In genomic region chr5:16160706-16161105, GRCh38 we compare ENCODE assay signal across 8 cellular contexts. TPM values are rescaled to one million over a fixed set of nuclear protein-coding genes. Genes with fewer than 3 reads are reported as not detected.
A peak's percentile ranks its signal among the peaks of the same experiment; 100 is the strongest.
DNase-seq lines count a peak whose midpoint lies in the region; ATAC-seq and TF ChIP-seq lines count a peak whose summit lies in the region.

No MANE protein-coding gene starts in this region.

- intact Hi-C loops in CD4-positive, alpha-beta T cell (cut with DNase I, micrococcal nuclease): loop anchor here (5.0 kb wide), 1 partner anchor 297 kb away; no protein-coding TSS in a partner anchor

- no peak for DNase-seq in CD4-positive, alpha-beta T cell
- DNase-seq in NCI-H1694 treated with DMSO at 0.1 percent for 48 hours (lab: John Stamatoyannopoulos, UW) (peak; percentile 83), SW480 (ENCODE audit: low spot score) (peak; percentile 80), germinal center (ENCODE audit: low spot score) (peak; percentile 14), putamen (ENCODE audit: low spot score) (peak; percentile 32)

- no peaks in the 10 kb centered on the region for H3K4me1 Mint-ChIP-seq in CD4-positive, alpha-beta T cell (ENCODE audit: low read depth)
- H3K4me1 Mint-ChIP-seq in stimulated activated memory B cell treated with anti-CD40 and anti-IgM and Interleukin-4, amounts not matched to agents 10 μg/mL and 1 μg/mL and 100 μg/mL, for 72 hours: no peaks in the 10 kb centered on the region

- peak; percentile 52 for TF ChIP-seq CTCF in CD4-positive, alpha-beta T cell (IDR thresholded peaks at IDR 0.05)

- CTCF ChIA-PET in CD4-positive, alpha-beta T cell (lab: Charles Lee): interaction anchor here (1.0 to 1.1 kb wide), 2 partner anchors 13 to 80 kb away, joined by 3 read pairs; no protein-coding TSS in a partner anchor

- H3K27me3 Mint-ChIP-seq in CD4-positive, alpha-beta T cell: peaks cover 5% of the 10 kb centered on the region
- no peaks in the 10 kb centered on the region for H3K27me3 Mint-ChIP-seq in stimulated activated memory B cell treated with anti-CD40 and anti-IgM and Interleukin-4, amounts not matched to agents 10 μg/mL and 1 μg/mL and 100 μg/mL, for 72 hours

- no peaks in the 10 kb centered on the region for H3K9me3 Mint-ChIP-seq in CD4-positive, alpha-beta T cell
- peaks cover 2% of the 10 kb centered on the region for H3K9me3 Mint-ChIP-seq in stimulated activated memory B cell treated with anti-CD40 and anti-IgM and Interleukin-4, amounts not matched to agents 10 μg/mL and 1 μg/mL and 100 μg/mL, for 72 hours

- no peak overlapping the region for H3K4me3 Mint-ChIP-seq in CD4-positive, alpha-beta T cell
- H3K4me3 Mint-ChIP-seq in stimulated activated memory B cell treated with anti-CD40 and anti-IgM and Interleukin-4, amounts not matched to agents 10 μg/mL and 1 μg/mL and 100 μg/mL, for 72 hours: no peak overlapping the region

- no peak for ATAC-seq in CD4-positive, alpha-beta T cell (ENCODE audit: poor library complexity)
- peak; percentile 95 for ATAC-seq in GM18519 (IDR thresholded peaks at IDR 0.05; ENCODE audit: low FRiP score, unreplicated experiment)
- peak; percentile 74 for ATAC-seq in HG02943 (IDR thresholded peaks at IDR 0.05; ENCODE audit: low read depth, unreplicated experiment)
- no peak for ATAC-seq in stimulated activated memory B cell treated with anti-CD40 and anti-IgM and Interleukin-4, amounts not matched to agents 10 μg/mL and 1 μg/mL and 100 μg/mL, for 72 hours

- H3K27ac Mint-ChIP-seq in CD4-positive, alpha-beta T cell: no peak overlapping the region
- H3K27ac Mint-ChIP-seq in stimulated activated memory B cell treated with anti-CD40 and anti-IgM and Interleukin-4, amounts not matched to agents 10 μg/mL and 1 μg/mL and 100 μg/mL, for 72 hours: no peak overlapping the region

- H3K36me3 Mint-ChIP-seq in CD4-positive, alpha-beta T cell (ENCODE audit: low read depth): no peaks in the 10 kb centered on the region
- no peaks in the 10 kb centered on the region for H3K36me3 Mint-ChIP-seq in stimulated activated memory B cell treated with anti-CD40 and anti-IgM and Interleukin-4, amounts not matched to agents 10 μg/mL and 1 μg/mL and 100 μg/mL, for 72 hours

- H3K27ac ChIP-seq in CD4-positive, alpha-beta T cell (ENCODE audit: low read depth, low read length): no peak overlapping the region

- H3K9me3 ChIP-seq in CD4-positive, alpha-beta T cell (ENCODE audit: control insufficient read depth, low read length): no peaks in the 10 kb centered on the region

- POLR2A ChIA-PET in CD4-positive, alpha-beta T cell (lab: Charles Lee): no interaction called here

- no peaks in the 10 kb centered on the region for H3K27me3 ChIP-seq in CD4-positive, alpha-beta T cell (ENCODE audit: control insufficient read depth, insufficient read depth, low read length)

RNA-seq across cellular contexts. Expression of gene MARCHF11, which starts 18.9 kb away (rescaled TPM):
- not detected for total RNA-seq in CD4-positive, alpha-beta T cell

Comparison
In these comparisons a context has a peak if more than half of its experiments do, and no peak if none do; other contexts are left out.
1. ATAC-seq: peak in GM18519 (single experiment) and HG02943 (single experiment); none in CD4-positive, alpha-beta T cell (single experiment) and stimulated activated memory B cell treated with anti-CD40 and anti-IgM and Interleukin-4, amounts not matched to agents 10 μg/mL and 1 μg/mL and 100 μg/mL, for 72 hours (single experiment).
2. DNase-seq: peak in NCI-H1694 treated with DMSO at 0.1 percent for 48 hours (single experiment), SW480 (single experiment), germinal center (single experiment) and putamen (single experiment); none in CD4-positive, alpha-beta T cell (0 of 10).